22 cellular contexts compared by ENCODE assay signal in genomic region chr9:36900136-36900855, GRCh38.
A peak's percentile ranks its signal among the peaks of the same experiment; 100 is the strongest.
DNase-seq lines count a peak whose midpoint lies in the region; ATAC-seq, FAIRE-seq and TF ChIP-seq lines count a peak whose summit lies in the region.
"Had no signal": no experiment of that assay in that cellular context is flagged by ENCODE, and none has a peak within 500 bp of the region (broad histone marks: within the 10 kb centered on the region; RNA-seq: fewer than 3 reads in every experiment).

No MANE protein-coding gene starts in this region.

- no peak for TF ChIP-seq RAD21 in H1 (IDR thresholded peaks at IDR 0.05 in 1 of 2, conservative IDR thresholded peaks at IDR 0.05 in 1 of 2; ENCODE audit: low read depth in 2 of 2, low read length in 2 of 2)

- H3K27ac Mint-ChIP-seq in natural killer cell treated with Interleukin-12 subunit alpha and Interleukin-12 subunit beta and Interleukin-15 and Interleukin-18, amount 100 ng/mL, for 72 hours, result peak overlapping the region in 1 of 2 donors; percentile 17
- no peak overlapping the region for H3K27ac Mint-ChIP-seq in natural killer cell
- H3K27ac Mint-ChIP-seq in nephron progenitor cell, result no peak overlapping the region
- H3K27ac Mint-ChIP-seq: CD4-positive, alpha-beta T cell had no signal

- no peaks in the 10 kb centered on the region for H4K20me1 ChIP-seq in H1 (replicated peaks in 1 of 2; ENCODE audit: control insufficient read depth in 1 of 2, insufficient read depth in 2 of 2, low read length in 2 of 2)

- H3K4me1 Mint-ChIP-seq in natural killer cell treated with Interleukin-12 subunit alpha and Interleukin-12 subunit beta and Interleukin-15 and Interleukin-18, amount 100 ng/mL, for 72 hours (ENCODE audit: low read depth in 2 of 2), result peaks cover 12 to 21% of the 10 kb centered on the region in 2 donors
- no peaks in the 10 kb centered on the region for H3K4me1 Mint-ChIP-seq in natural killer cell
- peaks cover 41% of the 10 kb centered on the region for H3K4me1 Mint-ChIP-seq in nephron progenitor cell

- no peak overlapping the region for H3K4me3 Mint-ChIP-seq in natural killer cell treated with Interleukin-12 subunit alpha and Interleukin-12 subunit beta and Interleukin-15 and Interleukin-18, amount 100 ng/mL, for 72 hours
- H3K4me3 Mint-ChIP-seq in natural killer cell, result no peak overlapping the region
- H3K4me3 Mint-ChIP-seq in nephron progenitor cell, result peak overlapping the region; percentile 18
- H3K4me3 Mint-ChIP-seq: CD4-positive, alpha-beta T cell had no signal

- H3K79me1 ChIP-seq in H1 (ENCODE audit: low read depth, low read length), result no peaks in the 10 kb centered on the region

- TF ChIP-seq CTCF in natural killer cell (IDR thresholded peaks at IDR 0.05) (no peak), H1 (IDR thresholded peaks at IDR 0.05; ENCODE audit: control extremely low read depth in 1 of 3, insufficient read depth in 1 of 3, low read depth in 1 of 3, low read length in 3 of 3) (no peak), nephron progenitor cell (IDR thresholded peaks at IDR 0.05) (no peak), heart right ventricle (IDR thresholded peaks at IDR 0.05) (no peak), omental fat pad (IDR thresholded peaks at IDR 0.05) (no peak)

- ATAC-seq in natural killer cell treated with Interleukin-12 subunit alpha and Interleukin-12 subunit beta and Interleukin-15 and Interleukin-18, amount 100 ng/mL, for 72 hours, result no peak
- no peak for ATAC-seq in natural killer cell
- ATAC-seq in heart right ventricle, result no peak
- ATAC-seq in omental fat pad (ENCODE audit: low FRiP score), result no peak
- ATAC-seq: GM12878, Right ventricle myocardium inferior had no signal

- H3K4ac ChIP-seq in H1 (replicated peaks; ENCODE audit: insufficient read length, low read depth, low read length), result no peak overlapping the region

- no peak for FAIRE-seq in H1 (lab: Jason Lieb, UNC)
- FAIRE-seq: A204.1, GM12878, GM19239 had no signal

- peaks cover 31 to 33% of the 10 kb centered on the region in 2 donors for H3K27me3 Mint-ChIP-seq in natural killer cell treated with Interleukin-12 subunit alpha and Interleukin-12 subunit beta and Interleukin-15 and Interleukin-18, amount 100 ng/mL, for 72 hours
- H3K27me3 Mint-ChIP-seq in natural killer cell (ENCODE audit: low read depth in 2 of 2), result peaks cover 17 to 20% of the 10 kb centered on the region in 2 donors
- H3K27me3 Mint-ChIP-seq in nephron progenitor cell (ENCODE audit: low read depth, poor library complexity), result peaks cover 69% of the 10 kb centered on the region

- TF ChIP-seq EP300 in H1 (IDR thresholded peaks at IDR 0.05; ENCODE audit: borderline replicate concordance in 1 of 2, low read depth in 2 of 2, low read length in 2 of 2), result no peak

- no peak overlapping the region for H4K91ac ChIP-seq in H1 (replicated peaks; ENCODE audit: insufficient read length, low read length)

- POLR2A ChIA-PET in H1 (lab: Charles Lee; ENCODE audit: partially characterized antibody), result no interaction called here

- H2BK15ac ChIP-seq in H1 (ENCODE audit: low read length), result no peak overlapping the region

- WGBS in H1 (ENCODE audit: extremely low coverage in 1 of 2, insufficient coverage in 1 of 2, insufficient read length in 1 of 2, insufficient replicate concordance in 2 of 2, low coverage in 1 of 2, low lambda C conversion rate in 2 of 2, missing lambda C conversion rate in 1 of 2), 2 experiments, result 91% methylated on average over 18 of the region's 18 CpGs; no CpG with 5 or more reads in 1 of the 2 experiments
- WGBS in heart right ventricle, 2 donors, result 65 to 69% methylated on average over 18 of the region's 18 CpGs

- no peaks in the 10 kb centered on the region for H3K9me3 ChIP-seq in H1 (ENCODE audit: insufficient read depth in 2 of 2, low read depth in 1 of 2, low read length in 1 of 2)
- no peaks in the 10 kb centered on the region for H3K9me3 ChIP-seq in heart right ventricle
- H3K9me3 ChIP-seq: Caco-2, Peyer's patch had no signal

- H2BK20ac ChIP-seq in H1 (ENCODE audit: low read length), result no peak overlapping the region

- H3K9me3 Mint-ChIP-seq in natural killer cell treated with Interleukin-12 subunit alpha and Interleukin-12 subunit beta and Interleukin-15 and Interleukin-18, amount 100 ng/mL, for 72 hours, result no peaks in the 10 kb centered on the region
- no peaks in the 10 kb centered on the region for H3K9me3 Mint-ChIP-seq in natural killer cell
- no peaks in the 10 kb centered on the region for H3K9me3 Mint-ChIP-seq in nephron progenitor cell
- H3K9me3 Mint-ChIP-seq: CD4-positive, alpha-beta T cell had no signal

- H3K36me3 Mint-ChIP-seq in natural killer cell treated with Interleukin-12 subunit alpha and Interleukin-12 subunit beta and Interleukin-15 and Interleukin-18, amount 100 ng/mL, for 72 hours, result no peaks in the 10 kb centered on the region
- H3K36me3 Mint-ChIP-seq in natural killer cell, result no peaks in the 10 kb centered on the region
- H3K36me3 Mint-ChIP-seq in nephron progenitor cell (ENCODE audit: low read depth), result no peaks in the 10 kb centered on the region

- H3K27me3 ChIP-seq in H1 (replicated peaks in 1 of 4; ENCODE audit: control insufficient read depth in 3 of 4, extremely low read depth in 1 of 4, insufficient read depth in 3 of 4, low read length in 3 of 4), result no peaks in the 10 kb centered on the region
- peaks cover 0 to 54% (median 34%) of the 10 kb centered on the region in 7 donors for H3K27me3 ChIP-seq in heart right ventricle
- H3K27me3 ChIP-seq: Peyer's patch had no signal

- H3K4me1 ChIP-seq in H1 (replicated peaks in 1 of 4; ENCODE audit: control insufficient read depth in 3 of 4, insufficient read depth in 4 of 4, low read length in 3 of 4) (peaks cover 0 to 2% (median 0%) of the 10 kb centered on the region in 4 experiments; a peak in 2 of 7 replicates), heart right ventricle (no peaks in the 10 kb centered on the region)
- H3K4me1 ChIP-seq: Caco-2, Peyer's patch had no signal

- TF ChIP-seq POLR2A in H1 (IDR thresholded peaks at IDR 0.05; ENCODE audit: control extremely low read depth in 1 of 2, low read depth in 2 of 2, low read length in 2 of 2), result no peak

- H2AK5ac ChIP-seq in H1 (ENCODE audit: low read depth, low read length), result 0 out of 2 replicates have a peak overlapping the region, but pooled peaks have one; percentile 53

- no peak overlapping the region for H3K14ac ChIP-seq in H1 (ENCODE audit: insufficient read length)

- 0 out of 2 replicates have a peak overlapping the region, but pooled peaks have one; percentile 39 for H4K8ac ChIP-seq in H1 (ENCODE audit: extremely low read depth, insufficient read depth, low read length)

- no peak overlapping the region for H2BK12ac ChIP-seq in H1 (ENCODE audit: low read depth, low read length)

- DNase-seq in natural killer cell treated with Interleukin-12 subunit alpha and Interleukin-12 subunit beta and Interleukin-15 and Interleukin-18, amount 100 ng/mL, for 72 hours (ENCODE audit: low spot score), result peak; percentile 26
- DNase-seq in natural killer cell (no peak), H1 (ENCODE audit: low read depth in 1 of 2, low spot score in 2 of 2) (no peak), nephron progenitor cell (no peak), heart right ventricle (no peak), NCI-H526 (lab: John Stamatoyannopoulos, UW) (no peak), omental fat pad (ENCODE audit: low spot score) (no peak), activated T-cell treated with anti-CD3 and anti-CD28 coated beads for 4 hours (no peak)
- DNase-seq: Caco-2; CD4-positive, alpha-beta T cell; EL; GM23248; NCI-H1436 treated with DMSO at 0.1 percent for 48 hours; NCI-H2029; NCI-H2171; NCI-H69 had no signal

- intact Hi-C loops in natural killer cell (cut with micrococcal nuclease), result no loop called here
- intact Hi-C loops in heart right ventricle (cut with DNase I), result loop anchor here in 1 of 10 donors (10.0 kb wide), 1 partner anchor 55 kb away; no protein-coding TSS in a partner anchor

- H3K4me2 ChIP-seq in H1 (ENCODE audit: insufficient read depth in 1 of 2, low read depth in 2 of 2, low read length in 2 of 2), result no peak overlapping the region
- H3K4me2 ChIP-seq: KMS-11 had no signal

- H3K18ac ChIP-seq in H1 (ENCODE audit: extremely low read depth, low read length), result no peak overlapping the region

- H2BK120ac ChIP-seq in H1 (replicated peaks; ENCODE audit: low read depth, low read length), result no peak overlapping the region

- H2AFZ ChIP-seq in H1 (ENCODE audit: low read length), result no peak overlapping the region
- H2AFZ ChIP-seq: GM23248 had no signal

- no peak overlapping the region for H3K4me3 ChIP-seq in H1 (ENCODE audit: extremely low read depth in 1 of 4, insufficient read depth in 2 of 4, low read depth in 3 of 4, low read length in 4 of 4)
- no peak overlapping the region for H3K4me3 ChIP-seq in heart right ventricle
- H3K4me3 ChIP-seq: GM12878, GM23248, Peyer's patch had no signal

- H3K79me2 ChIP-seq in H1 (ENCODE audit: control insufficient read depth in 1 of 2, insufficient read depth in 2 of 2, low read length in 2 of 2), result no peaks in the 10 kb centered on the region

- CTCF ChIA-PET in H1 (lab: Charles Lee; ENCODE audit: partially characterized antibody), result interaction anchor here (0.9 to 10.4 kb wide), 5 partner anchors 13 to 56 kb away, joined by 3 to 99 read pairs (median 3); no protein-coding TSS in a partner anchor

- H3K36me3 ChIP-seq in H1 (ENCODE audit: control insufficient read depth in 2 of 4, insufficient read depth in 4 of 4, low read length in 3 of 4) (no peaks in the 10 kb centered on the region), heart right ventricle (no peaks in the 10 kb centered on the region)
- H3K36me3 ChIP-seq: Peyer's patch had no signal

- H2BK5ac ChIP-seq in H1 (ENCODE audit: low read depth, low read length), result no peak overlapping the region

- no peak overlapping the region for H3K27ac ChIP-seq in H1 (ENCODE audit: low read depth, low read length)
- no peak overlapping the region for H3K27ac ChIP-seq in heart right ventricle
- H3K27ac ChIP-seq: GM23248, KMS-11, Peyer's patch had no signal

- 0 out of 2 replicates have a peak, but pooled peaks cover 2% of the 10 kb centered on the region for H3K23me2 ChIP-seq in H1 (ENCODE audit: low read depth, low read length)

- H3K56ac ChIP-seq in H1 (replicated peaks; ENCODE audit: insufficient read length, low read depth, low read length), result no peak overlapping the region

- H3K23ac ChIP-seq in H1 (ENCODE audit: insufficient read length), result no peak overlapping the region

- no peak overlapping the region for H3K9ac ChIP-seq in H1 (replicated peaks in 1 of 4; ENCODE audit: extremely low read depth in 1 of 4, low read depth in 3 of 4, low read length in 3 of 4)
- H3K9ac ChIP-seq: GM23248, KMS-11 had no signal

- H4K5ac ChIP-seq in H1 (ENCODE audit: insufficient read length, low read depth, low read length), result no peak overlapping the region

TF ChIP-seq in H1, 55 proteins besides CTCF, POLR2A, EP300 and RAD21:
- no peak for TF ChIP-seq TCF12 (IDR thresholded peaks at IDR 0.05; ENCODE audit: low read depth, low read length)
- TF ChIP-seq TEAD4 (IDR thresholded peaks at IDR 0.05; ENCODE audit: low read depth, low read length), result no peak
- no peak for TF ChIP-seq NRF1 (IDR thresholded peaks at IDR 0.05; ENCODE audit: low read depth, low read length)
